Comparison of ENCODE assay signal across 2 cellular contexts in genomic region chr7:16734148-16734726, GRCh38.
A peak's percentile ranks its signal among the peaks of the same experiment; 100 is the strongest.
TF ChIP-seq lines count a peak whose summit lies in the region.

No MANE protein-coding gene starts in this region.

TF ChIP-seq in liver, 16 proteins besides CTCF, POLR2A, EP300 and RAD21:
- TF ChIP-seq GABPA (IDR thresholded peaks at IDR 0.05 in 1 of 2, conservative IDR thresholded peaks at IDR 0.05 in 1 of 2): peak in 1 of 2 donors; percentile 10
- TF ChIP-seq RXRA (IDR thresholded peaks at IDR 0.05): no peak
- TF ChIP-seq HNF4A (conservative IDR thresholded peaks at IDR 0.05): peak; percentile 28 to 38

TF ChIP-seq in HepG2, 621 proteins besides CTCF, POLR2A, EP300 and RAD21:
- TF ChIP-seq ZNF567 (CRISPR knock-in tag; IDR thresholded peaks at IDR 0.05; ENCODE audit: borderline replicate concordance): no peak
- TF ChIP-seq ZNF816 (CRISPR knock-in tag; IDR thresholded peaks at IDR 0.05; ENCODE audit: borderline replicate concordance): no peak
- TF ChIP-seq SCMH1 (CRISPR knock-in tag; IDR thresholded peaks at IDR 0.05; ENCODE audit: borderline replicate concordance): no peak
- no peak for TF ChIP-seq DNMT1 (CRISPR knock-in tag; IDR thresholded peaks at IDR 0.05)
- TF ChIP-seq, protein P1, sequence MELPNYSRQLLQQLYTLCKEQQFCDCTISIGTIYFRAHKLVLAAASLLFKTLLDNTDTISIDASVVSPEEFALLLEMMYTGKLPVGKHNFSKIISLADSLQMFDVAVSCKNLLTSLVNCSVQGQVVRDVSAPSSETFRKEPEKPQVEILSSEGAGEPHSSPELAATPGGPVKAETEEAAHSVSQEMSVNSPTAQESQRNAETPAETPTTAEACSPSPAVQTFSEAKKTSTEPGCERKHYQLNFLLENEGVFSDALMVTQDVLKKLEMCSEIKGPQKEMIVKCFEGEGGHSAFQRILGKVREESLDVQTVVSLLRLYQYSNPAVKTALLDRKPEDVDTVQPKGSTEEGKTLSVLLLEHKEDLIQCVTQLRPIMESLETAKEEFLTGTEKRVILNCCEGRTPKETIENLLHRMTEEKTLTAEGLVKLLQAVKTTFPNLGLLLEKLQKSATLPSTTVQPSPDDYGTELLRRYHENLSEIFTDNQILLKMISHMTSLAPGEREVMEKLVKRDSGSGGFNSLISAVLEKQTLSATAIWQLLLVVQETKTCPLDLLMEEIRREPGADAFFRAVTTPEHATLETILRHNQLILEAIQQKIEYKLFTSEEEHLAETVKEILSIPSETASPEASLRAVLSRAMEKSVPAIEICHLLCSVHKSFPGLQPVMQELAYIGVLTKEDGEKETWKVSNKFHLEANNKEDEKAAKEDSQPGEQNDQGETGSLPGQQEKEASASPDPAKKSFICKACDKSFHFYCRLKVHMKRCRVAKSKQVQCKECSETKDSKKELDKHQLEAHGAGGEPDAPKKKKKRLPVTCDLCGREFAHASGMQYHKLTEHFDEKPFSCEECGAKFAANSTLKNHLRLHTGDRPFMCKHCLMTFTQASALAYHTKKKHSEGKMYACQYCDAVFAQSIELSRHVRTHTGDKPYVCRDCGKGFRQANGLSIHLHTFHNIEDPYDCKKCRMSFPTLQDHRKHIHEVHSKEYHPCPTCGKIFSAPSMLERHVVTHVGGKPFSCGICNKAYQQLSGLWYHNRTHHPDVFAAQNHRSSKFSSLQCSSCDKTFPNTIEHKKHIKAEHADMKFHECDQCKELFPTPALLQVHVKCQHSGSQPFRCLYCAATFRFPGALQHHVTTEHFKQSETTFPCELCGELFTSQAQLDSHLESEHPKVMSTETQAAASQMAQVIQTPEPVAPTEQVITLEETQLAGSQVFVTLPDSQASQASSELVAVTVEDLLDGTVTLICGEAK (IDR thresholded peaks at IDR 0.05): no peak
- TF ChIP-seq, protein P1 (CRISPR knock-in tag; IDR thresholded peaks at IDR 0.05): no peak
- TF ChIP-seq MIER2 (CRISPR knock-in tag; IDR thresholded peaks at IDR 0.05): no peak
- TF ChIP-seq, protein P2, sequence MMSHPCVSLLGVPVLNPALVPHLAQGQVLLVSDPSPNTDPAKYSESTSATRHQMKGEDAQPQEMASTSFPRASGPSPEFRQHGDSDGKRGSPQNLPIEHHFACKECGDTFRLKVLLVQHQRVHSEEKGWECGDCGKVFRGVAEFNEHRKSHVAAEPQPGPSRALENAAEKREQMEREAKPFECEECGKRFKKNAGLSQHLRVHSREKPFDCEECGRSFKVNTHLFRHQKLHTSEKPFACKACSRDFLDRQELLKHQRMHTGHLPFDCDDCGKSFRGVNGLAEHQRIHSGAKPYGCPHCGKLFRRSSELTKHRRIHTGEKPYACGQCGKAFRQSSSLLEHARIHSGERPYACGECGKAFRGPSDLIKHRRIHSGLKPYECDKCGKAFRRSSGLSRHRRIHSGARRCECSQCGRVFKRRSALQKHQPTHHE (CRISPR knock-in tag; IDR thresholded peaks at IDR 0.05; ENCODE audit: borderline replicate concordance): no peak
- TF ChIP-seq, protein P3, sequence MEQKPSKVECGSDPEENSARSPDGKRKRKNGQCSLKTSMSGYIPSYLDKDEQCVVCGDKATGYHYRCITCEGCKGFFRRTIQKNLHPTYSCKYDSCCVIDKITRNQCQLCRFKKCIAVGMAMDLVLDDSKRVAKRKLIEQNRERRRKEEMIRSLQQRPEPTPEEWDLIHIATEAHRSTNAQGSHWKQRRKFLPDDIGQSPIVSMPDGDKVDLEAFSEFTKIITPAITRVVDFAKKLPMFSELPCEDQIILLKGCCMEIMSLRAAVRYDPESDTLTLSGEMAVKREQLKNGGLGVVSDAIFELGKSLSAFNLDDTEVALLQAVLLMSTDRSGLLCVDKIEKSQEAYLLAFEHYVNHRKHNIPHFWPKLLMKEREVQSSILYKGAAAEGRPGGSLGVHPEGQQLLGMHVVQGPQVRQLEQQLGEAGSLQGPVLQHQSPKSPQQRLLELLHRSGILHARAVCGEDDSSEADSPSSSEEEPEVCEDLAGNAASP (CRISPR knock-in tag; IDR thresholded peaks at IDR 0.05; ENCODE audit: borderline replicate concordance): no peak
- TF ChIP-seq ZNF773 (CRISPR knock-in tag; IDR thresholded peaks at IDR 0.05; ENCODE audit: borderline replicate concordance): no peak
- TF ChIP-seq, protein P4, sequence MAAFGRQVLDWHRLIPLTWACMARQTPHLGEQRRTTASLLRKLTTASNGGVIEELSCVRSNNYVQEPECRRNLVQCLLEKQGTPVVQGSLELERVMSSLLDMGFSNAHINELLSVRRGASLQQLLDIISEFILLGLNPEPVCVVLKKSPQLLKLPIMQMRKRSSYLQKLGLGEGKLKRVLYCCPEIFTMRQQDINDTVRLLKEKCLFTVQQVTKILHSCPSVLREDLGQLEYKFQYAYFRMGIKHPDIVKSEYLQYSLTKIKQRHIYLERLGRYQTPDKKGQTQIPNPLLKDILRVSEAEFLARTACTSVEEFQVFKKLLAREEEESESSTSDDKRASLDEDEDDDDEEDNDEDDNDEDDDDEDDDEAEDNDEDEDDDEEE (CRISPR knock-in tag; IDR thresholded peaks at IDR 0.05): no peak
- TF ChIP-seq, protein P5, sequence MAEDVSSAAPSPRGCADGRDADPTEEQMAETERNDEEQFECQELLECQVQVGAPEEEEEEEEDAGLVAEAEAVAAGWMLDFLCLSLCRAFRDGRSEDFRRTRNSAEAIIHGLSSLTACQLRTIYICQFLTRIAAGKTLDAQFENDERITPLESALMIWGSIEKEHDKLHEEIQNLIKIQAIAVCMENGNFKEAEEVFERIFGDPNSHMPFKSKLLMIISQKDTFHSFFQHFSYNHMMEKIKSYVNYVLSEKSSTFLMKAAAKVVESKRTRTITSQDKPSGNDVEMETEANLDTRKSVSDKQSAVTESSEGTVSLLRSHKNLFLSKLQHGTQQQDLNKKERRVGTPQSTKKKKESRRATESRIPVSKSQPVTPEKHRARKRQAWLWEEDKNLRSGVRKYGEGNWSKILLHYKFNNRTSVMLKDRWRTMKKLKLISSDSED (CRISPR knock-in tag; IDR thresholded peaks at IDR 0.05): no peak
- TF ChIP-seq GATAD1 (CRISPR knock-in tag; IDR thresholded peaks at IDR 0.05): no peak
- no peak for TF ChIP-seq ZFP36L1 (CRISPR knock-in tag; IDR thresholded peaks at IDR 0.05)
- no peak for TF ChIP-seq ZBTB1 (CRISPR knock-in tag; IDR thresholded peaks at IDR 0.05; ENCODE audit: borderline replicate concordance)
- TF ChIP-seq, protein P6, sequence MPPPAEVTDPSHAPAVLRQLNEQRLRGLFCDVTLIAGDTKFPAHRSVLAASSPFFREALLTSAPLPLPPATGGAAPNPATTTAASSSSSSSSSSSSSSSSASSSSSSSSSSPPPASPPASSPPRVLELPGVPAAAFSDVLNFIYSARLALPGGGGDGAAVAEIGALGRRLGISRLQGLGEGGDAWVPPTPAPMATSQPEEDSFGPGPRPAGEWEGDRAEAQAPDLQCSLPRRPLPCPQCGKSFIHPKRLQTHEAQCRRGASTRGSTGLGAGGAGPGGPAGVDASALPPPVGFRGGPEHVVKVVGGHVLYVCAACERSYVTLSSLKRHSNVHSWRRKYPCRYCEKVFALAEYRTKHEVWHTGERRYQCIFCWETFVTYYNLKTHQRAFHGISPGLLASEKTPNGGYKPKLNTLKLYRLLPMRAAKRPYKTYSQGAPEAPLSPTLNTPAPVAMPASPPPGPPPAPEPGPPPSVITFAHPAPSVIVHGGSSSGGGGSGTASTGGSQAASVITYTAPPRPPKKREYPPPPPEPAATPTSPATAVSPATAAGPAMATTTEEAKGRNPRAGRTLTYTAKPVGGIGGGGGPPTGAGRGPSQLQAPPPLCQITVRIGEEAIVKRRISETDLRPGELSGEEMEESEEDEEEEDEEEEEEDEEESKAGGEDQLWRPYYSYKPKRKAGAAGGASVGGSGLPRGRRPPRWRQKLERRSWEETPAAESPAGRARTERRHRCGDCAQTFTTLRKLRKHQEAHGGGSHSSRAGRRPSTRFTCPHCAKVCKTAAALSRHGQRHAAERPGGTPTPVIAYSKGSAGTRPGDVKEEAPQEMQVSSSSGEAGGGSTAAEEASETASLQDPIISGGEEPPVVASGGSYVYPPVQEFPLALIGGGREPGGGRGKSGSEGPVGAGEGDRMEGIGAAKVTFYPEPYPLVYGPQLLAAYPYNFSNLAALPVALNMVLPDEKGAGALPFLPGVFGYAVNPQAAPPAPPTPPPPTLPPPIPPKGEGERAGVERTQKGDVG (CRISPR knock-in tag; IDR thresholded peaks at IDR 0.05; ENCODE audit: borderline replicate concordance): no peak
